Comparison of ENCODE assay signal across 19 cellular contexts in genomic region chr12:28164644-28165313, GRCh38. TPM values are rescaled to one million over a fixed set of nuclear protein-coding genes. Genes with fewer than 3 reads are reported as not detected.
DNase-seq lines count a peak whose midpoint lies in the region; ATAC-seq, FAIRE-seq and TF ChIP-seq lines count a peak whose summit lies in the region.
"Had no signal": no experiment of that assay in that cellular context is flagged by ENCODE, and none has a peak within 500 bp of the region (broad histone marks: within the 10 kb centered on the region; RNA-seq: fewer than 3 reads in every experiment).

No MANE protein-coding gene starts in this region.

- peaks cover 1% of the 10 kb centered on the region for H3K36me3 Mint-ChIP-seq in activated naive CD4-positive, alpha-beta T cell treated with anti-CD3 and anti-CD28 coated beads for 36 hours (ENCODE audit: low read depth)

- H3K36me3 ChIP-seq in K562 (ENCODE audit: control insufficient read depth, insufficient read depth, low read length) (no peaks in the 10 kb centered on the region), kidney epithelial cell (ENCODE audit: control insufficient read depth, insufficient read depth, low read length) (no peaks in the 10 kb centered on the region), transverse colon (no peaks in the 10 kb centered on the region)
- H3K36me3 ChIP-seq: heart left ventricle, MG63, uterus, WERI-Rb-1 had no signal

- 26% methylated on average over 2 of the region's 2 CpGs for WGBS in K562 (ENCODE audit: insufficient coverage, low coverage, missing lambda C conversion rate)
- WGBS in transverse colon (ENCODE audit: low coverage in 1 of 2), 2 donors, result 31 to 50% methylated on average over 2 of the region's 2 CpGs

- no peak for TF ChIP-seq CTCF in K562 (IDR thresholded peaks at IDR 0.05 in 2 of 3, conservative IDR thresholded peaks at IDR 0.05 in 1 of 3; ENCODE audit: insufficient read depth in 2 of 3, low read depth in 1 of 3, low read length in 3 of 3)
- TF ChIP-seq CTCF in kidney epithelial cell (IDR thresholded peaks at IDR 0.05; ENCODE audit: insufficient read depth, low read length, poor library complexity, severe bottlenecking), result no peak
- TF ChIP-seq CTCF in transverse colon (IDR thresholded peaks at IDR 0.05), result no peak

- H3K4me2 ChIP-seq in K562 (ENCODE audit: insufficient read depth, low read length), result no peak overlapping the region

- DNase-seq in HK-2 (ENCODE audit: unreplicated experiment) (peak; percentile 1), K562 (ENCODE audit: extremely low read depth in 1 of 4, low spot score in 3 of 4) (no peak), kidney epithelial cell (ENCODE audit: low read depth) (peak; percentile 55), transverse colon (peak; percentile 10), NCI-H524 treated with DMSO at 0.1 percent for 48 hours (lab: John Stamatoyannopoulos, UW) (no peak)
- no peak for DNase-seq in stimulated activated CD4-positive, alpha-beta T cell treated with anti-CD3 and anti-CD28 coated beads, Interleukin-2, amount 100 ng/mL, for 24 hours
- no peak for DNase-seq in activated naive CD4-positive, alpha-beta T cell treated with anti-CD3 and anti-CD28 coated beads for 36 hours
- DNase-seq: activated CD4-positive, alpha-beta T cell treated with anti-CD3 and anti-CD28 coated beads, Interleukin-2, amount 50 U/mL, for 1 hour; CD4-positive, alpha-beta memory T cell; DMS79; heart left ventricle; MG63; NCI-H1436; NCI-H524; T-helper 17 cell; uterus; WERI-Rb-1 had no signal

- H3K9ac ChIP-seq in K562 (ENCODE audit: insufficient read depth in 1 of 2, low read depth in 2 of 2, low read length in 2 of 2), result no peak overlapping the region

- no peak for FAIRE-seq in K562 (lab: Jason Lieb, UNC)

- no peaks in the 10 kb centered on the region for H4K20me1 ChIP-seq in K562 (replicated peaks; ENCODE audit: control insufficient read depth, insufficient read depth, low read length)

- ATAC-seq in K562, result no peak
- ATAC-seq: activated T-helper 17 cell treated with anti-CD3 and anti-CD28 coated beads, Interleukin-2, amount 50 U/mL, for 72 hours; heart left ventricle; T-helper 17 cell had no signal

- H3K4me1 Mint-ChIP-seq in activated naive CD4-positive, alpha-beta T cell treated with anti-CD3 and anti-CD28 coated beads for 36 hours (ENCODE audit: low read depth), result no peaks in the 10 kb centered on the region
- H3K4me1 Mint-ChIP-seq: activated T-helper 17 cell treated with anti-CD3 and anti-CD28 coated beads, Interleukin-2, amount 50 U/mL, for 72 hours; CD4-positive, alpha-beta memory T cell had no signal

- H3K27ac ChIP-seq in K562 (ENCODE audit: extremely low read depth, low read depth, low read length) (no peak overlapping the region), transverse colon (peak overlapping the region in 1 of 4 donors; percentile 34)
- H3K27ac ChIP-seq: heart left ventricle, uterus, WERI-Rb-1 had no signal

- no TSS peak for BruUV-seq in K562 (replicated peaks; lab: Mats Ljungman, UMichigan)

- H3K4me3 ChIP-seq in K562 (no peak overlapping the region), kidney epithelial cell (ENCODE audit: low read depth, low read length) (no peak overlapping the region), transverse colon (no peak overlapping the region)
- H3K4me3 ChIP-seq: heart left ventricle, MG63, uterus had no signal

- H3K9me3 Mint-ChIP-seq in activated naive CD4-positive, alpha-beta T cell treated with anti-CD3 and anti-CD28 coated beads for 36 hours, result no peaks in the 10 kb centered on the region
- H3K9me3 Mint-ChIP-seq: activated T-helper 17 cell treated with anti-CD3 and anti-CD28 coated beads, Interleukin-2, amount 50 U/mL, for 72 hours had no signal

- TF ChIP-seq RAD21 in K562 (CRISPR knock-in tag; conservative IDR thresholded peaks at IDR 0.05 in 1 of 2, IDR thresholded peaks at IDR 0.05 in 1 of 2), result no peak

- H3K27ac Mint-ChIP-seq in activated naive CD4-positive, alpha-beta T cell treated with anti-CD3 and anti-CD28 coated beads for 36 hours, result no peak overlapping the region
- H3K27ac Mint-ChIP-seq: activated T-helper 17 cell treated with anti-CD3 and anti-CD28 coated beads, Interleukin-2, amount 50 U/mL, for 72 hours; dendritic cell treated with granulocyte-macrophage colony-stimulating factor and Interleukin-4, amounts not matched to agents 40 ng/mL and 50 ng/mL, for 4 days; T-helper 17 cell had no signal

- H3K4me1 ChIP-seq in K562 (replicated peaks in 1 of 2; ENCODE audit: control insufficient read depth in 2 of 2, insufficient read depth in 2 of 2, low read length in 2 of 2) (no peaks in the 10 kb centered on the region), transverse colon (peaks cover 0 to 12% (median 0%) of the 10 kb centered on the region in 4 donors)
- H3K4me1 ChIP-seq: uterus had no signal

- H3K27me3 Mint-ChIP-seq in activated naive CD4-positive, alpha-beta T cell treated with anti-CD3 and anti-CD28 coated beads for 36 hours (ENCODE audit: low read depth), result no peaks in the 10 kb centered on the region
- H3K27me3 Mint-ChIP-seq: activated T-helper 17 cell treated with anti-CD3 and anti-CD28 coated beads, Interleukin-2, amount 50 U/mL, for 72 hours; dendritic cell treated with granulocyte-macrophage colony-stimulating factor and Interleukin-4, amounts not matched to agents 40 ng/mL and 50 ng/mL, for 4 days; T-helper 17 cell had no signal

- no peak for TF ChIP-seq EP300 in K562 (IDR thresholded peaks at IDR 0.05; ENCODE audit: low read length)
- no peak for TF ChIP-seq EP300 in transverse colon (IDR thresholded peaks at IDR 0.05; ENCODE audit: low read depth)

- intact Hi-C loops in K562 (cut with micrococcal nuclease) (no loop called here), transverse colon (cut with DNase I; ENCODE audit: low total_unique reads) (no loop called here)
- intact Hi-C loops in activated naive CD4-positive, alpha-beta T cell treated with anti-CD3 and anti-CD28 coated beads for 36 hours (cut with micrococcal nuclease), result no loop called here

- CTCF ChIA-PET in K562 (lab: Yijun Ruan, JAX; ENCODE audit: low intra/inter-chr PET ratio), result no interaction called here
- CTCF ChIA-PET in activated naive CD4-positive, alpha-beta T cell treated with anti-CD3 and anti-CD28 coated beads for 36 hours (lab: Charles Lee), result interaction anchor here (0.6 kb wide), 1 partner anchor 303 kb away, joined by 3 read pairs; no protein-coding TSS in a partner anchor

- H3K79me2 ChIP-seq in K562 (ENCODE audit: control insufficient read depth, insufficient read depth, low read length), result no peaks in the 10 kb centered on the region

- no peak for TF ChIP-seq POLR2A in K562 (conservative IDR thresholded peaks at IDR 0.05)
- TF ChIP-seq POLR2A in transverse colon (IDR thresholded peaks at IDR 0.05), result no peak

- in situ Hi-C loops in K562 (cut with MboI), result loop anchor here (10.0 kb wide), 1 partner anchor 420 kb away; no protein-coding TSS in a partner anchor
- in situ Hi-C loops in transverse colon (cut with MboI; ENCODE audit: low pct_ligation_motif_present in 1 of 4, low pct_unique_long_range_greater_than_20kb in 1 of 4, low sequenced_read_pairs in 3 of 4), result no loop called here

- no peaks in the 10 kb centered on the region for H3K9me1 ChIP-seq in K562 (ENCODE audit: control insufficient read depth, insufficient read depth, low read length)

- H3K9me3 ChIP-seq in K562 (replicated peaks; ENCODE audit: control insufficient read depth, insufficient read depth, low read depth, low read length), result no peaks in the 10 kb centered on the region
- H3K9me3 ChIP-seq in transverse colon, result no peaks in the 10 kb centered on the region
- H3K9me3 ChIP-seq: heart left ventricle, MG63, uterus had no signal

- peak overlapping the region; percentile 38; the same call in 1 of the 2 replicates for H2AFZ ChIP-seq in K562 (ENCODE audit: low read depth, low read length)

- H3K27me3 ChIP-seq in K562 (ENCODE audit: control insufficient read depth in 2 of 2, insufficient read depth in 2 of 2, low read length in 2 of 2) (no peaks in the 10 kb centered on the region), kidney epithelial cell (ENCODE audit: control insufficient read depth, insufficient read depth, low read length) (no peaks in the 10 kb centered on the region), transverse colon (no peaks in the 10 kb centered on the region)
- H3K27me3 ChIP-seq: heart left ventricle, MG63, uterus had no signal

- H3K4me3 Mint-ChIP-seq in activated naive CD4-positive, alpha-beta T cell treated with anti-CD3 and anti-CD28 coated beads for 36 hours, result no peak overlapping the region
- H3K4me3 Mint-ChIP-seq: activated T-helper 17 cell treated with anti-CD3 and anti-CD28 coated beads, Interleukin-2, amount 50 U/mL, for 72 hours; CD4-positive, alpha-beta memory T cell; dendritic cell treated with granulocyte-macrophage colony-stimulating factor and Interleukin-4, amounts not matched to agents 40 ng/mL and 50 ng/mL, for 4 days; T-helper 17 cell had no signal

- POLR2A ChIA-PET in K562 (lab: Yijun Ruan, JAX), result interaction anchor here (1.0 to 1.5 kb wide), 2 partner anchors 8 to 26 kb away, joined by 3 to 5 read pairs; partner anchors contain the start of gene CCDC91

RNA-seq across cellular contexts. Expression of gene CCDC91, which starts 25.5 kb away (rescaled TPM):
- 24.0 and 53.4 TPM in 2 replicates for total RNA-seq in K562 (2011; cell fraction: chromatin; rRNA removed; ENCODE audit: low replicate concordance)
- 11.8 and 13.6 TPM in 2 replicates for total RNA-seq in K562 (2011; cell fraction: nucleolus; rRNA removed)
- total RNA-seq in K562 (2011; cell fraction: nucleoplasm; rRNA removed), result 19.7 and 26.5 TPM in 2 replicates
- total RNA-seq in K562 (2014; rRNA removed) (21.4 and 26.3 TPM in 2 replicates), K562 (2014; rRNA removed; fragmentation: Illumina TruSeq; extraction: Trizol) (29.5 and 38.1 TPM in 2 replicates), K562 (2015; rRNA removed; fragmentation: Illumina TruSeq; extraction: Trizol) (23.8 and 27.4 TPM in 2 replicates), K562 (2021) (23.9 and 24.3 TPM in 2 replicates), kidney epithelial cell (23.5 and 30.0 TPM in 2 replicates), transverse colon (10 to 100 TPM in 3 of 4 donors, 1 to 10 TPM in 1; 8.4 to 37.8 (median 35.5) TPM)
- polyA plus RNA-seq in K562 (2011; rRNA removed) (27.3 and 31.1 TPM in 2 replicates), K562 (2014; fragmentation: Illumina TruSeq; extraction: Trizol) (24.0 and 30.1 TPM in 2 replicates), K562 (2014; fragmentation: Nextera tagmentation; extraction: Ambion mirVana) (10 to 100 TPM; 10.1 to 11.3 TPM), K562 (2014; rRNA removed) (20.9 and 23.7 TPM in 2 replicates)
- polyA plus RNA-seq in K562 (2011; cell fraction: cytosol; rRNA removed), result 7.4 and 11.7 TPM in 2 replicates
- 10.4 and 13.7 TPM in 2 replicates for polyA plus RNA-seq in K562 (2011; cell fraction: nucleus; rRNA removed)
- 22.1 and 24.8 TPM in 2 replicates for polyA plus RNA-seq in K562 (2012)
- 51.1 and 51.5 TPM in 2 replicates for polyA minus RNA-seq in K562 (2011; rRNA and poly(A)+ RNA removed)
- 21.2 and 22.4 TPM in 2 replicates for polyA minus RNA-seq in K562 (2011; cell fraction: cytosol; rRNA and poly(A)+ RNA removed)
- polyA minus RNA-seq in K562 (2011; cell fraction: nucleus; rRNA and poly(A)+ RNA removed), result 35.7 and 63.1 TPM in 2 replicates
- 10 to 100 TPM; 15.3 to 16.1 TPM for total RNA-seq in activated naive CD4-positive, alpha-beta T cell treated with anti-CD3 and anti-CD28 coated beads for 36 hours

Comparison
In these comparisons a context has a peak if more than half of its experiments do, and no peak if none do; other contexts are left out.
1. DNase-seq: peak in HK-2 (single experiment), kidney epithelial cell (single experiment) and transverse colon (single experiment); none in K562 (0 of 4), stimulated activated CD4-positive, alpha-beta T cell treated with anti-CD3 and anti-CD28 coated beads, Interleukin-2, amount 100 ng/mL, for 24 hours (0 of 2), NCI-H524 treated with DMSO at 0.1 percent for 48 hours (single experiment) and activated naive CD4-positive, alpha-beta T cell treated with anti-CD3 and anti-CD28 coated beads for 36 hours (single experiment).